ENCODE assay signal across 8 cellular contexts in genomic region chr10:77622822-77623410, GRCh38. TPM values are rescaled to one million over a fixed set of nuclear protein-coding genes. Genes with fewer than 3 reads are reported as not detected.
DNase-seq lines count a peak whose midpoint lies in the region; ATAC-seq, FAIRE-seq and TF ChIP-seq lines count a peak whose summit lies in the region.
"Had no signal": no experiment of that assay in that cellular context is flagged by ENCODE, and none has a peak within 500 bp of the region (broad histone marks: within the 10 kb centered on the region; RNA-seq: fewer than 3 reads in every experiment).

No MANE protein-coding gene starts in this region.

- H4K20me1 ChIP-seq in astrocyte (ENCODE audit: insufficient read depth, low read length) = peaks cover 14% of the 10 kb centered on the region

- no peak for TF ChIP-seq CTCF in astrocyte (IDR thresholded peaks at IDR 0.05; ENCODE audit: insufficient read depth, low read depth, low read length)

- H3K4me3 Mint-ChIP-seq in astrocyte (ENCODE audit: unreplicated experiment) = no peak overlapping the region

- peak overlapping the region; percentile 18 for H3K4me2 ChIP-seq in astrocyte (ENCODE audit: low read length)

- H3K36me3 ChIP-seq in astrocyte (ENCODE audit: insufficient read depth, low read length) (no peaks in the 10 kb centered on the region), HAP-1 (replicated peaks) (no peaks in the 10 kb centered on the region)

- in situ Hi-C loops in HAP-1 (cut with MboI; ENCODE audit: low sequenced_read_pairs) = no loop called here

- H3K9me3 Mint-ChIP-seq in astrocyte (ENCODE audit: unreplicated experiment) = no peaks in the 10 kb centered on the region

- H3K9ac ChIP-seq in astrocyte (ENCODE audit: low read length) = no peak overlapping the region

- H3K9me3 ChIP-seq in astrocyte (ENCODE audit: insufficient read depth, low read depth, low read length) (no peaks in the 10 kb centered on the region), HAP-1 (no peaks in the 10 kb centered on the region)

- no peak overlapping the region for H3K27ac Mint-ChIP-seq in astrocyte (ENCODE audit: unreplicated experiment)

- FAIRE-seq in astrocyte (lab: Jason Lieb, UNC) = no peak

- no peak overlapping the region for H3K4me3 ChIP-seq in astrocyte (ENCODE audit: insufficient read depth, low read depth, low read length)
- no peak overlapping the region for H3K4me3 ChIP-seq in HAP-1

- ATAC-seq in GM21447 (IDR thresholded peaks at IDR 0.05; ENCODE audit: unreplicated experiment) (peak; percentile 53), HG03432 (IDR thresholded peaks at IDR 0.05; ENCODE audit: unreplicated experiment) (peak; percentile 61)

- H3K4me1 ChIP-seq in astrocyte (ENCODE audit: insufficient read depth, low read length) (peaks cover 8% of the 10 kb centered on the region), HAP-1 (no peaks in the 10 kb centered on the region)

- H2AFZ ChIP-seq in astrocyte (ENCODE audit: low read depth, low read length) = no peak overlapping the region

- no peak overlapping the region for H3K27ac ChIP-seq in astrocyte (ENCODE audit: low read depth, low read length)

- DNase-seq in astrocyte (ENCODE audit: low read depth) (no peak), superior temporal gyrus (ENCODE audit: extremely low spot score) (peak; percentile 51), HAP-1 (ENCODE audit: low spot score in 2 of 2) (no peak), NCI-H1694 (lab: John Stamatoyannopoulos, UW) (no peak), UCSD-AML1 (lab: John Stamatoyannopoulos, UW; ENCODE audit: unreplicated experiment) (no peak)

- peaks cover 15% of the 10 kb centered on the region for H3K4me1 Mint-ChIP-seq in astrocyte (ENCODE audit: low read depth, unreplicated experiment)

- no peaks in the 10 kb centered on the region for H3K27me3 Mint-ChIP-seq in astrocyte (ENCODE audit: low read depth, unreplicated experiment)

- H3K27me3 ChIP-seq in astrocyte (ENCODE audit: insufficient read depth, low read length) = no peaks in the 10 kb centered on the region
- H3K27me3 ChIP-seq in HAP-1 (ENCODE audit: low read depth) = peaks cover 6% of the 10 kb centered on the region; the same call in 1 of the 2 replicates

- peaks cover 70% of the 10 kb centered on the region for H3K79me2 ChIP-seq in astrocyte (ENCODE audit: insufficient read depth, low read length)

- peaks cover 17% of the 10 kb centered on the region for H3K36me3 Mint-ChIP-seq in astrocyte (ENCODE audit: low read depth, unreplicated experiment)

RNA-seq across cellular contexts. Expression of gene KCNMA1, which starts 14.7 kb away (rescaled TPM):
- 43.3 and 45.8 TPM in 2 replicates for total RNA-seq in astrocyte
- total RNA-seq: SK-MEL-5 had no signal
